In the genomic region with DNA sequence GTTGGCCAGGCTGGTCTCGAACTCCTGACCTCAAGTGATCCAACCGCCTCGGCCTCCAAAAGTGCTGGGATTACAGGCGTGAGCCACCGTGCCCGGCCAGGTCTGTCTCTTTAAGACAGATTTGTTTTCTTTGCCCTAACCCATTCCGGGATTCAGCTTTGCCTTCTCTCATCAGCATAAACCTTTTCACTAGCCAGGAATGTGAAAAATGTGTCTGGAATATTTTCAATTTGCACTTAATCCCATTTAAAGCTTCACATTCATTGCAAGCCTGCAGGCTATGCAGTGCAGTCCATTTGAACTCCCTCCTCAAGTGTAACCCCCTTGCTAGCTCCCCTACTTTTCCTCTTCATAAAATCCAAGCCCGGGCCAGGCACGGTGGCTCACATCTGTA, we compare ENCODE assay signal across 7 cellular contexts. TPM values are rescaled to one million over a fixed set of nuclear protein-coding genes. Genes with fewer than 3 reads are reported as not detected.
A peak's percentile ranks its signal among the peaks of the same experiment; 100 is the strongest.
DNase-seq lines count a peak whose midpoint lies in the region; ATAC-seq and TF ChIP-seq lines count a peak whose summit lies in the region.

No MANE protein-coding gene starts in this region.

- H3K9me3 ChIP-seq in PC-3 (ENCODE audit: low read length), result no peaks in the 10 kb centered on the region
- no peaks in the 10 kb centered on the region for H3K9me3 ChIP-seq in gastrocnemius medialis
- H3K9me3 ChIP-seq in tibial nerve, result no peaks in the 10 kb centered on the region

- TF ChIP-seq EP300 in tibial nerve (IDR thresholded peaks at IDR 0.05), result no peak

- no peaks in the 10 kb centered on the region for H3K9me2 ChIP-seq in PC-3 (replicated peaks; ENCODE audit: low read length)

- H3K79me2 ChIP-seq in PC-3 (ENCODE audit: low read length), result peaks cover 6% of the 10 kb centered on the region; the same call in 1 of the 2 replicates

- no peaks in the 10 kb centered on the region for H4K20me1 ChIP-seq in PC-3 (ENCODE audit: low read length)

- peak overlapping the region; percentile 26; the same call in 1 of the 2 replicates for H2AFZ ChIP-seq in PC-3 (ENCODE audit: low read length)

- H3F3A ChIP-seq in PC-3 (ENCODE audit: low read length, unreplicated experiment), result no peaks in the 10 kb centered on the region

- H3K36me3 ChIP-seq in PC-3 (ENCODE audit: low read depth, low read length), result no peaks in the 10 kb centered on the region
- no peaks in the 10 kb centered on the region for H3K36me3 ChIP-seq in gastrocnemius medialis
- peaks cover 0 to 19% (median 0%) of the 10 kb centered on the region in 3 donors for H3K36me3 ChIP-seq in tibial nerve

- DNase-seq in GM04503 (ENCODE audit: low read depth), result peak; percentile 55
- DNase-seq in PC-3, result peak; percentile 6
- DNase-seq in epithelial cell of esophagus (ENCODE audit: low read depth), result peak; percentile 41
- DNase-seq in gastrocnemius medialis, result no peak
- no peak for DNase-seq in NCI-H1105 (lab: John Stamatoyannopoulos, UW)
- no peak for DNase-seq in tibial nerve (ENCODE audit: low spot score in 2 of 2)
- no peak for DNase-seq in substantia nigra (lab: John Stamatoyannopoulos, UW)

- TF ChIP-seq CTCF in PC-3 (conservative IDR thresholded peaks at IDR 0.05; ENCODE audit: low read depth, low read length) (no peak), epithelial cell of esophagus (IDR thresholded peaks at IDR 0.05; ENCODE audit: insufficient read depth, low read depth, low read length, missing control alignments) (no peak), gastrocnemius medialis (IDR thresholded peaks at IDR 0.05 in 4 of 5, conservative IDR thresholded peaks at IDR 0.05 in 1 of 5) (no peak), tibial nerve (IDR thresholded peaks at IDR 0.05) (no peak)

- ATAC-seq in PC-3 (no peak), gastrocnemius medialis (no peak)

- no peak overlapping the region for H3K9ac ChIP-seq in PC-3 (ENCODE audit: low read length)

- H3K4me2 ChIP-seq in PC-3 (ENCODE audit: low read length), result peak overlapping the region; percentile 44

- intact Hi-C loops in PC-3 (cut with micrococcal nuclease) (no loop called here), gastrocnemius medialis (cut with DNase I; ENCODE audit: low total_unique reads) (no loop called here)

- in situ Hi-C loops in gastrocnemius medialis (cut with MboI; ENCODE audit: low sequenced_read_pairs in 4 of 4), result no loop called here

- no TSS peak for BruUV-seq in PC-3 (replicated peaks; lab: Mats Ljungman, UMichigan)

- 45 to 59% methylated on average over 9 of the region's 9 CpGs for WGBS in tibial nerve, 2 donors

- TF ChIP-seq POLR2A in gastrocnemius medialis (IDR thresholded peaks at IDR 0.05) (no peak), tibial nerve (IDR thresholded peaks at IDR 0.05) (no peak)

- H3K27me3 ChIP-seq in PC-3 (ENCODE audit: low read length) (no peaks in the 10 kb centered on the region), gastrocnemius medialis (no peaks in the 10 kb centered on the region), tibial nerve (no peaks in the 10 kb centered on the region)

- peak overlapping the region; percentile 82 for H3K4me3 ChIP-seq in PC-3 (ENCODE audit: low read length)
- H3K4me3 ChIP-seq in epithelial cell of esophagus (ENCODE audit: low read length), result no peak overlapping the region
- H3K4me3 ChIP-seq in gastrocnemius medialis, result peak overlapping the region in 3 of 4 donors; percentile 41 to 87 (median 45)
- H3K4me3 ChIP-seq in tibial nerve, result peak overlapping the region in 1 of 4 donors; percentile 92

- CTCF ChIA-PET in PC-3 (lab: Charles Lee), result no interaction called here

- no peak overlapping the region for H3K27ac ChIP-seq in PC-3 (ENCODE audit: low read length)
- no peak overlapping the region for H3K27ac ChIP-seq in gastrocnemius medialis
- H3K27ac ChIP-seq in tibial nerve, result peak overlapping the region in 1 of 4 donors; percentile 25
- H3K27ac ChIP-seq in substantia nigra (ENCODE audit: low read depth, low read length, poor library complexity, severe bottlenecking), result no peak overlapping the region

- POLR2A ChIA-PET in PC-3 (lab: Charles Lee; ENCODE audit: unreplicated experiment), result no interaction called here

- peaks cover 5% of the 10 kb centered on the region; the same call in 1 of the 2 replicates for H3K4me1 ChIP-seq in PC-3 (ENCODE audit: insufficient read depth, low read length)
- peaks cover 5 to 8% of the 10 kb centered on the region in 2 donors for H3K4me1 ChIP-seq in gastrocnemius medialis
- peaks cover 0 to 16% (median 0%) of the 10 kb centered on the region in 4 donors for H3K4me1 ChIP-seq in tibial nerve

RNA-seq across cellular contexts. Expression of gene TMEM160, which starts 0.9 kb away (rescaled TPM):
- 121 and 125 TPM in 2 replicates for total RNA-seq in PC-3 (2014; rRNA removed)
- total RNA-seq in gastrocnemius medialis, result 10 to 100 TPM; 46.3 to 94.7 (median 71.5) TPM
- total RNA-seq in tibial nerve, result 10 to 100 TPM; 37.5 to 78.5 (median 66.8) TPM

RNA-seq across cellular contexts. Expression of gene NPAS1, which starts 29.7 kb away (rescaled TPM):
- total RNA-seq in PC-3 (2014; rRNA removed) (1.1 and 1.6 TPM in 2 replicates), gastrocnemius medialis (1 to 10 TPM in 1 of 4 donors, under 1 TPM in 1, not detected in 2; 0.61 to 1.1 TPM), tibial nerve (under 1 TPM in 2 of 4 donors, not detected in 2; 0.39 to 0.42 TPM)

Comparison
In these comparisons a context has a peak if more than half of its experiments do, and no peak if none do; other contexts are left out.
1. DNase-seq: peak in GM04503 (single experiment), PC-3 (single experiment) and epithelial cell of esophagus (single experiment); none in gastrocnemius medialis (0 of 2), NCI-H1105 (single experiment), tibial nerve (0 of 2) and substantia nigra (0 of 49).